ENCODE assay signal across 2 cellular contexts in the genomic region with DNA sequence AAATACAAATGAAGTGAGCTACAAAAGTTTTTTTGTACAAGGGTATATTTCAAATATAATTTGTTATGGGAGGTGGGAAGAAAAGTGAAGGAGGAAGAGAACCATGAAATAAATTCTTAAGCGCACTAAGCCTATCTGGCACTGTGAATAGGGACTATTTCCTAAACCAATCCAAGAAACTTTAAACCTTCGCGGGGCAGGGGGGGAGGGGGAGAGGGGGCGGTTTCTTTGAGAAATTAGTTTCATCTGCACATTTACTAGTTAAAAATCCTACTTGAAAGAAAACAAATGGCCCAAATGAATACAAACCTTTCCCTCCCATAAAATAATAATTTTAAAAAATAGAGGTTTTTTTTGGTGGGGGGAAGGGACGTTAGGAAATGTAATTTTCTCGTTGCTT.
TF ChIP-seq lines count a peak whose summit lies in the region.

No MANE protein-coding gene starts in this region.

TF ChIP-seq in SK-N-SH, 30 proteins besides CTCF, POLR2A, EP300 and RAD21 (continued from another document):
- TF ChIP-seq, protein P1, sequence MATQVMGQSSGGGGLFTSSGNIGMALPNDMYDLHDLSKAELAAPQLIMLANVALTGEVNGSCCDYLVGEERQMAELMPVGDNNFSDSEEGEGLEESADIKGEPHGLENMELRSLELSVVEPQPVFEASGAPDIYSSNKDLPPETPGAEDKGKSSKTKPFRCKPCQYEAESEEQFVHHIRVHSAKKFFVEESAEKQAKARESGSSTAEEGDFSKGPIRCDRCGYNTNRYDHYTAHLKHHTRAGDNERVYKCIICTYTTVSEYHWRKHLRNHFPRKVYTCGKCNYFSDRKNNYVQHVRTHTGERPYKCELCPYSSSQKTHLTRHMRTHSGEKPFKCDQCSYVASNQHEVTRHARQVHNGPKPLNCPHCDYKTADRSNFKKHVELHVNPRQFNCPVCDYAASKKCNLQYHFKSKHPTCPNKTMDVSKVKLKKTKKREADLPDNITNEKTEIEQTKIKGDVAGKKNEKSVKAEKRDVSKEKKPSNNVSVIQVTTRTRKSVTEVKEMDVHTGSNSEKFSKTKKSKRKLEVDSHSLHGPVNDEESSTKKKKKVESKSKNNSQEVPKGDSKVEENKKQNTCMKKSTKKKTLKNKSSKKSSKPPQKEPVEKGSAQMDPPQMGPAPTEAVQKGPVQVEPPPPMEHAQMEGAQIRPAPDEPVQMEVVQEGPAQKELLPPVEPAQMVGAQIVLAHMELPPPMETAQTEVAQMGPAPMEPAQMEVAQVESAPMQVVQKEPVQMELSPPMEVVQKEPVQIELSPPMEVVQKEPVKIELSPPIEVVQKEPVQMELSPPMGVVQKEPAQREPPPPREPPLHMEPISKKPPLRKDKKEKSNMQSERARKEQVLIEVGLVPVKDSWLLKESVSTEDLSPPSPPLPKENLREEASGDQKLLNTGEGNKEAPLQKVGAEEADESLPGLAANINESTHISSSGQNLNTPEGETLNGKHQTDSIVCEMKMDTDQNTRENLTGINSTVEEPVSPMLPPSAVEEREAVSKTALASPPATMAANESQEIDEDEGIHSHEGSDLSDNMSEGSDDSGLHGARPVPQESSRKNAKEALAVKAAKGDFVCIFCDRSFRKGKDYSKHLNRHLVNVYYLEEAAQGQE (IDR thresholded peaks at IDR 0.05; ENCODE audit: low read depth, low read length) = no peak
- no peak for TF ChIP-seq TEAD4 (IDR thresholded peaks at IDR 0.05; ENCODE audit: borderline replicate concordance, insufficient read depth)
- no peak for TF ChIP-seq POLR2AphosphoS5 (IDR thresholded peaks at IDR 0.05; ENCODE audit: low read depth, low read length)
- TF ChIP-seq SIN3A (IDR thresholded peaks at IDR 0.05; ENCODE audit: borderline replicate concordance, low read depth, low read length) = no peak

TF ChIP-seq in SK-N-SH treated with all-trans-retinoic acid at 6 μM for 48 hours, 23 proteins besides CTCF, POLR2A, EP300 and RAD21 (continued from another document):
- TF ChIP-seq, protein P2, sequence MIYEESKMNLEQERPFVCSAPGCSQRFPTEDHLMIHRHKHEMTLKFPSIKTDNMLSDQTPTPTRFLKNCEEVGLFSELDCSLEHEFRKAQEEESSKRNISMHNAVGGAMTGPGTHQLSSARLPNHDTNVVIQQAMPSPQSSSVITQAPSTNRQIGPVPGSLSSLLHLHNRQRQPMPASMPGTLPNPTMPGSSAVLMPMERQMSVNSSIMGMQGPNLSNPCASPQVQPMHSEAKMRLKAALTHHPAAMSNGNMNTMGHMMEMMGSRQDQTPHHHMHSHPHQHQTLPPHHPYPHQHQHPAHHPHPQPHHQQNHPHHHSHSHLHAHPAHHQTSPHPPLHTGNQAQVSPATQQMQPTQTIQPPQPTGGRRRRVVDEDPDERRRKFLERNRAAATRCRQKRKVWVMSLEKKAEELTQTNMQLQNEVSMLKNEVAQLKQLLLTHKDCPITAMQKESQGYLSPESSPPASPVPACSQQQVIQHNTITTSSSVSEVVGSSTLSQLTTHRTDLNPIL (CRISPR knock-in tag; IDR thresholded peaks at IDR 0.05; ENCODE audit: low read depth) = no peak
- no peak for TF ChIP-seq ZNF70 (CRISPR knock-in tag; IDR thresholded peaks at IDR 0.05)
- TF ChIP-seq, protein P3, sequence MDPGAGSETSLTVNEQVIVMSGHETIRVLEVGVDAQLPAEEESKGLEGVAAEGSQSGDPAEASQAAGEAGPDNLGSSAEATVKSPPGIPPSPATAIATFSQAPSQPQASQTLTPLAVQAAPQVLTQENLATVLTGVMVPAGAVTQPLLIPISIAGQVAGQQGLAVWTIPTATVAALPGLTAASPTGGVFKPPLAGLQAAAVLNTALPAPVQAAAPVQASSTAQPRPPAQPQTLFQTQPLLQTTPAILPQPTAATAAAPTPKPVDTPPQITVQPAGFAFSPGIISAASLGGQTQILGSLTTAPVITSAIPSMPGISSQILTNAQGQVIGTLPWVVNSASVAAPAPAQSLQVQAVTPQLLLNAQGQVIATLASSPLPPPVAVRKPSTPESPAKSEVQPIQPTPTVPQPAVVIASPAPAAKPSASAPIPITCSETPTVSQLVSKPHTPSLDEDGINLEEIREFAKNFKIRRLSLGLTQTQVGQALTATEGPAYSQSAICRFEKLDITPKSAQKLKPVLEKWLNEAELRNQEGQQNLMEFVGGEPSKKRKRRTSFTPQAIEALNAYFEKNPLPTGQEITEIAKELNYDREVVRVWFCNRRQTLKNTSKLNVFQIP (CRISPR knock-in tag; IDR thresholded peaks at IDR 0.05; ENCODE audit: borderline replicate concordance, low read depth) = no peak
- no peak for TF ChIP-seq TCF4 (CRISPR knock-in tag; IDR thresholded peaks at IDR 0.05; ENCODE audit: borderline replicate concordance)
- no peak for TF ChIP-seq PPARA (CRISPR knock-in tag; IDR thresholded peaks at IDR 0.05; ENCODE audit: borderline replicate concordance)
- no peak for TF ChIP-seq OSR1 (CRISPR knock-in tag; IDR thresholded peaks at IDR 0.05)
